In genomic region chr3:159260049-159260662, GRCh38 we compare ENCODE assay signal across 2 cellular contexts.
TF ChIP-seq lines count a peak whose summit lies in the region.

No MANE protein-coding gene starts in this region.

TF ChIP-seq in SK-N-SH, 30 proteins besides CTCF, POLR2A, EP300 and RAD21:
- no peak for TF ChIP-seq ZBTB33 (IDR thresholded peaks at IDR 0.05; ENCODE audit: borderline replicate concordance, low read depth)
- TF ChIP-seq SMC3 (IDR thresholded peaks at IDR 0.05; ENCODE audit: low read depth, low read length), result peak; percentile 94
- no peak for TF ChIP-seq SIN3A (IDR thresholded peaks at IDR 0.05; ENCODE audit: borderline replicate concordance, low read depth, low read length)
- TF ChIP-seq USF2 (IDR thresholded peaks at IDR 0.05; ENCODE audit: borderline replicate concordance, low read depth, low read length), result no peak
- 0 out of 2 replicates have a peak, but pooled peaks have one; percentile 17 for TF ChIP-seq NRF1 (IDR thresholded peaks at IDR 0.05; ENCODE audit: low read depth, low read length)

TF ChIP-seq in H1, 55 proteins besides CTCF, POLR2A, EP300 and RAD21 (continued from another document):
- TF ChIP-seq TAF1 (IDR thresholded peaks at IDR 0.05; ENCODE audit: low read depth, low read length) (no peak), POU5F1 (IDR thresholded peaks at IDR 0.05; ENCODE audit: low read depth, low read length) (no peak), GABPA (IDR thresholded peaks at IDR 0.05; ENCODE audit: borderline replicate concordance, insufficient read depth, low read length) (no peak), KDM5A (IDR thresholded peaks at IDR 0.05; ENCODE audit: low read length) (no peak), E2F6 (IDR thresholded peaks at IDR 0.05) (no peak), CBX5 (IDR thresholded peaks at IDR 0.05; ENCODE audit: low read depth, low read length) (no peak), TEAD4 (IDR thresholded peaks at IDR 0.05; ENCODE audit: low read depth, low read length) (no peak), BRCA1 (IDR thresholded peaks at IDR 0.05; ENCODE audit: low read depth, low read length) (no peak), USF2 (IDR thresholded peaks at IDR 0.05; ENCODE audit: low read length) (no peak), KDM4A (IDR thresholded peaks at IDR 0.05; ENCODE audit: low read depth, low read length, severe bottlenecking) (no peak), MAFK (IDR thresholded peaks at IDR 0.05; ENCODE audit: low read depth, low read length) (no peak), TAF7 (optimal IDR thresholded peaks at IDR 0.05; ENCODE audit: borderline replicate concordance, low read depth, low read length) (no peak), NANOG (IDR thresholded peaks at IDR 0.05; ENCODE audit: insufficient read depth, low read depth, low read length, poor library complexity, severe bottlenecking) (no peak), HDAC6 (IDR thresholded peaks at IDR 0.05; ENCODE audit: low read depth, low read length) (no peak), SUZ12 (IDR thresholded peaks at IDR 0.05; ENCODE audit: low read length) (no peak), HDAC2 (IDR thresholded peaks at IDR 0.05; ENCODE audit: borderline replicate concordance in 1 of 2, low read depth in 2 of 2, low read length in 2 of 2) (no peak)
TF ChIP-seq in H1: peak in this region for 0.
